Comparison of ENCODE assay signal across 1 cellular context in the genomic region with DNA sequence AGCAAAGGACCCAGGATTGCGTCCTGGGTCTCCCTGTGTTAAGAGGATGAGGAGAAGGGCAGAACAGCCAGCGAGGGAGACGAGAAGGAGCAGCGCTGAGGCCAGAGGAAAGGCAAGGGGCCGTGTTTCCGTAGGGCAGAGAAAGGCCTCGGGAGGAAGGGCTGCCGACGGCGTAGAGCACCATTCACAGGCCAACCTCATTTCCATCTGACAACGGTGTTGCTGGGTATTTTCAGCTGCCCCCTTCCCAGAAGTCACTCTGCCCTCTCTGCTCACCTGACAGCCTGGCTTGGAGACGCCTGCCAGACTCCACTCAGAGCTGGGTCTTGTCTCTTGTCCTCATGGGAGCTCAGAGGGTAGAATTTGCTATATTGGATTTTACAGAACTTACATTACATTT.
TF ChIP-seq lines count a peak whose summit lies in the region.

No MANE protein-coding gene starts in this region.

TF ChIP-seq in GM23338, 12 proteins besides CTCF, POLR2A, EP300 and RAD21:
- no peak for TF ChIP-seq EZH2 (IDR thresholded peaks at IDR 0.05; ENCODE audit: low read depth, unreplicated experiment)
- TF ChIP-seq ZNF114 (CRISPR knock-in tag; IDR thresholded peaks at IDR 0.05) = no peak
- TF ChIP-seq NANOG (IDR thresholded peaks at IDR 0.05; ENCODE audit: borderline replicate concordance) = no peak
- TF ChIP-seq, protein P1, sequence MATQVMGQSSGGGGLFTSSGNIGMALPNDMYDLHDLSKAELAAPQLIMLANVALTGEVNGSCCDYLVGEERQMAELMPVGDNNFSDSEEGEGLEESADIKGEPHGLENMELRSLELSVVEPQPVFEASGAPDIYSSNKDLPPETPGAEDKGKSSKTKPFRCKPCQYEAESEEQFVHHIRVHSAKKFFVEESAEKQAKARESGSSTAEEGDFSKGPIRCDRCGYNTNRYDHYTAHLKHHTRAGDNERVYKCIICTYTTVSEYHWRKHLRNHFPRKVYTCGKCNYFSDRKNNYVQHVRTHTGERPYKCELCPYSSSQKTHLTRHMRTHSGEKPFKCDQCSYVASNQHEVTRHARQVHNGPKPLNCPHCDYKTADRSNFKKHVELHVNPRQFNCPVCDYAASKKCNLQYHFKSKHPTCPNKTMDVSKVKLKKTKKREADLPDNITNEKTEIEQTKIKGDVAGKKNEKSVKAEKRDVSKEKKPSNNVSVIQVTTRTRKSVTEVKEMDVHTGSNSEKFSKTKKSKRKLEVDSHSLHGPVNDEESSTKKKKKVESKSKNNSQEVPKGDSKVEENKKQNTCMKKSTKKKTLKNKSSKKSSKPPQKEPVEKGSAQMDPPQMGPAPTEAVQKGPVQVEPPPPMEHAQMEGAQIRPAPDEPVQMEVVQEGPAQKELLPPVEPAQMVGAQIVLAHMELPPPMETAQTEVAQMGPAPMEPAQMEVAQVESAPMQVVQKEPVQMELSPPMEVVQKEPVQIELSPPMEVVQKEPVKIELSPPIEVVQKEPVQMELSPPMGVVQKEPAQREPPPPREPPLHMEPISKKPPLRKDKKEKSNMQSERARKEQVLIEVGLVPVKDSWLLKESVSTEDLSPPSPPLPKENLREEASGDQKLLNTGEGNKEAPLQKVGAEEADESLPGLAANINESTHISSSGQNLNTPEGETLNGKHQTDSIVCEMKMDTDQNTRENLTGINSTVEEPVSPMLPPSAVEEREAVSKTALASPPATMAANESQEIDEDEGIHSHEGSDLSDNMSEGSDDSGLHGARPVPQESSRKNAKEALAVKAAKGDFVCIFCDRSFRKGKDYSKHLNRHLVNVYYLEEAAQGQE (IDR thresholded peaks at IDR 0.05; ENCODE audit: unreplicated experiment) = no peak
- no peak for TF ChIP-seq POLR2AphosphoS5 (IDR thresholded peaks at IDR 0.05; ENCODE audit: low read depth)
- TF ChIP-seq STAT1 (IDR thresholded peaks at IDR 0.05; ENCODE audit: unreplicated experiment) = no peak
- no peak for TF ChIP-seq CREB1 (CRISPR knock-in tag; IDR thresholded peaks at IDR 0.05; ENCODE audit: low read depth)
- TF ChIP-seq ZNF331 (CRISPR knock-in tag; IDR thresholded peaks at IDR 0.05; ENCODE audit: low read depth) = no peak
- no peak for TF ChIP-seq EZH2phosphoT487 (IDR thresholded peaks at IDR 0.05; ENCODE audit: unreplicated experiment)
- TF ChIP-seq, protein P2, sequence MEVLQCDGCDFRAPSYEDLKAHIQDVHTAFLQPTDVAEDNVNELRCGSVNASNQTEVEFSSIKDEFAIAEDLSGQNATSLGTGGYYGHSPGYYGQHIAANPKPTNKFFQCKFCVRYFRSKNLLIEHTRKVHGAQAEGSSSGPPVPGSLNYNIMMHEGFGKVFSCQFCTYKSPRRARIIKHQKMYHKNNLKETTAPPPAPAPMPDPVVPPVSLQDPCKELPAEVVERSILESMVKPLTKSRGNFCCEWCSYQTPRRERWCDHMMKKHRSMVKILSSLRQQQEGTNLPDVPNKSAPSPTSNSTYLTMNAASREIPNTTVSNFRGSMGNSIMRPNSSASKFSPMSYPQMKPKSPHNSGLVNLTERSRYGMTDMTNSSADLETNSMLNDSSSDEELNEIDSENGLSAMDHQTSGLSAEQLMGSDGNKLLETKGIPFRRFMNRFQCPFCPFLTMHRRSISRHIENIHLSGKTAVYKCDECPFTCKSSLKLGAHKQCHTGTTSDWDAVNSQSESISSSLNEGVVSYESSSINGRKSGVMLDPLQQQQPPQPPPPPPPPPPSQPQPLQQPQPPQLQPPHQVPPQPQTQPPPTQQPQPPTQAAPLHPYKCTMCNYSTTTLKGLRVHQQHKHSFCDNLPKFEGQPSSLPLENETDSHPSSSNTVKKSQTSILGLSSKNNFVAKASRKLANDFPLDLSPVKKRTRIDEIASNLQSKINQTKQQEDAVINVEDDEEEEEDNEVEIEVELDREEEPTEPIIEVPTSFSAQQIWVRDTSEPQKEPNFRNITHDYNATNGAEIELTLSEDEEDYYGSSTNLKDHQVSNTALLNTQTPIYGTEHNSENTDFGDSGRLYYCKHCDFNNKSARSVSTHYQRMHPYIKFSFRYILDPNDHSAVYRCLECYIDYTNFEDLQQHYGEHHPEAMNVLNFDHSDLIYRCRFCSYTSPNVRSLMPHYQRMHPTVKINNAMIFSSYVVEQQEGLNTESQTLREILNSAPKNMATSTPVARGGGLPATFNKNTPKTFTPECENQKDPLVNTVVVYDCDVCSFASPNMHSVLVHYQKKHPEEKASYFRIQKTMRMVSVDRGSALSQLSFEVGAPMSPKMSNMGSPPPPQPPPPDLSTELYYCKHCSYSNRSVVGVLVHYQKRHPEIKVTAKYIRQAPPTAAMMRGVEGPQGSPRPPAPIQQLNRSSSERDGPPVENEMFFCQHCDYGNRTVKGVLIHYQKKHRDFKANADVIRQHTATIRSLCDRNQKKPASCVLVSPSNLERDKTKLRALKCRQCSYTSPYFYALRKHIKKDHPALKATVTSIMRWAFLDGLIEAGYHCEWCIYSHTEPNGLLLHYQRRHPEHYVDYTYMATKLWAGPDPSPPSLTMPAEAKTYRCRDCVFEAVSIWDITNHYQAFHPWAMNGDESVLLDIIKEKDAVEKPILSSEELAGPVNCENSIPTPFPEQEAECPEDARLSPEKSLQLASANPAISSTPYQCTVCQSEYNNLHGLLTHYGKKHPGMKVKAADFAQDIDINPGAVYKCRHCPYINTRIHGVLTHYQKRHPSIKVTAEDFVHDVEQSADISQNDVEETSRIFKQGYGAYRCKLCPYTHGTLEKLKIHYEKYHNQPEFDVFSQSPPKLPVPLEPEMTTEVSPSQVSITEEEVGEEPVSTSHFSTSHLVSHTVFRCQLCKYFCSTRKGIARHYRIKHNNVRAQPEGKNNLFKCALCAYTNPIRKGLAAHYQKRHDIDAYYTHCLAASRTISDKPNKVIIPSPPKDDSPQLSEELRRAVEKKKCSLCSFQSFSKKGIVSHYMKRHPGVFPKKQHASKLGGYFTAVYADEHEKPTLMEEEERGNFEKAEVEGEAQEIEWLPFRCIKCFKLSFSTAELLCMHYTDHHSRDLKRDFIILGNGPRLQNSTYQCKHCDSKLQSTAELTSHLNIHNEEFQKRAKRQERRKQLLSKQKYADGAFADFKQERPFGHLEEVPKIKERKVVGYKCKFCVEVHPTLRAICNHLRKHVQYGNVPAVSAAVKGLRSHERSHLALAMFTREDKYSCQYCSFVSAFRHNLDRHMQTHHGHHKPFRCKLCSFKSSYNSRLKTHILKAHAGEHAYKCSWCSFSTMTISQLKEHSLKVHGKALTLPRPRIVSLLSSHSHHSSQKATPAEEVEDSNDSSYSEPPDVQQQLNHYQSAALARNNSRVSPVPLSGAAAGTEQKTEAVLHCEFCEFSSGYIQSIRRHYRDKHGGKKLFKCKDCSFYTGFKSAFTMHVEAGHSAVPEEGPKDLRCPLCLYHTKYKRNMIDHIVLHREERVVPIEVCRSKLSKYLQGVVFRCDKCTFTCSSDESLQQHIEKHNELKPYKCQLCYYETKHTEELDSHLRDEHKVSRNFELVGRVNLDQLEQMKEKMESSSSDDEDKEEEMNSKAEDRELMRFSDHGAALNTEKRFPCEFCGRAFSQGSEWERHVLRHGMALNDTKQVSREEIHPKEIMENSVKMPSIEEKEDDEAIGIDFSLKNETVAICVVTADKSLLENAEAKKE (CRISPR knock-in tag; IDR thresholded peaks at IDR 0.05) = no peak
- TF ChIP-seq, protein P3, sequence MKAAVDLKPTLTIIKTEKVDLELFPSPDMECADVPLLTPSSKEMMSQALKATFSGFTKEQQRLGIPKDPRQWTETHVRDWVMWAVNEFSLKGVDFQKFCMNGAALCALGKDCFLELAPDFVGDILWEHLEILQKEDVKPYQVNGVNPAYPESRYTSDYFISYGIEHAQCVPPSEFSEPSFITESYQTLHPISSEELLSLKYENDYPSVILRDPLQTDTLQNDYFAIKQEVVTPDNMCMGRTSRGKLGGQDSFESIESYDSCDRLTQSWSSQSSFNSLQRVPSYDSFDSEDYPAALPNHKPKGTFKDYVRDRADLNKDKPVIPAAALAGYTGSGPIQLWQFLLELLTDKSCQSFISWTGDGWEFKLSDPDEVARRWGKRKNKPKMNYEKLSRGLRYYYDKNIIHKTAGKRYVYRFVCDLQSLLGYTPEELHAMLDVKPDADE (IDR thresholded peaks at IDR 0.05) = no peak
- no peak for TF ChIP-seq JUNB (IDR thresholded peaks at IDR 0.05; ENCODE audit: unreplicated experiment)
